ENCODE assay signal across 8 cellular contexts in the genomic region with DNA sequence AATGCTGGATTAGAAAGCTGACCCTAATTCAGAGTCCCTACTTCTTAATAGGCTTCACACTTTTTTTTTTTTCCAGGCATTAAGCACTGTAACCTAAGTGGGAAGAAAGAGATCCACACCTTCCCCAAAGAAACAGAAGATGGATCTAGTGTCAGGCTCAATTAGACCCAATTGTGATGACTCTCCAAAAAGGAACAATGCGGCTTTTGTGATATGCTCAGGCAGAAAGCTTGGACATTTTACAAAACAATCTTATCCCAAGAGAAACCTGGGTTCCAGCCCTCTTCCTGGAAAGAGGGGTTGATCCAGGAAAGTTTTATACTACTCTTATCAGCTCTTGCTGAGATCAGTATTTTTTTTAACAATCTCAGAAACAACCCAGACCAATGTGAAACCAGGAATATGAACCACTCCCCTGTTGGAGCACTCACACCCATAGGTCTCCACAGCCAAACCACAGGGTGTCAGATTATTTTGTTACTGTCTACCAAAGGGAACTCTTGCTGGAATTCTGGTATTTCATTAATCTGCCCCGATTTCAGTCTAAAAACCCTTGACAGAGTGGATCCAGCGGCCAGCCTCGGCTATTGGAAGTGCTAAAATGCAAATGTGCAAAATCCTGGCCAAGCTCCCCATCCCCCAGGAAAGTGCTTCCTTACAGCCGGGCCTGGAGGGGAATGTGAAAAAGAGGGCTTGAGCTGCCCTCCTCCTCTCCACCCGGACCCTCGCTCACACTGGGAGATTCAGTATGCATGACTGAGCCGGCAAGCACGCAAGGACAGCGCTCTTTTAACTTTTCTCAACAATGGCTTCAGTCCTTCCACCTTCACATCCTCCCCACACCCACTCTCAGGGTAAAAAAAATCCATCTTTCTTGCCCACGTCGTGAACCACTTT. TPM values are rescaled to one million over a fixed set of nuclear protein-coding genes. Genes with fewer than 3 reads are reported as not detected.
DNase-seq lines count a peak whose midpoint lies in the region; ATAC-seq and TF ChIP-seq lines count a peak whose summit lies in the region.

No MANE protein-coding gene starts in this region.

- no peaks in the 10 kb centered on the region for H3K27me3 ChIP-seq in HAP-1 (ENCODE audit: low read depth)

- H3K4me3 ChIP-seq in HAP-1 (peak overlapping the region; percentile 12), retinal pigment epithelial cell (ENCODE audit: low read length) (peak overlapping the region; percentile 43)

- intact Hi-C loops in left ventricle myocardium superior (cut with micrococcal nuclease): no loop called here

- no peaks in the 10 kb centered on the region for H3K27me3 Mint-ChIP-seq in activated naive CD4-positive, alpha-beta T cell treated with anti-CD3 and anti-CD28 coated beads, Interleukin-2, amount 50 U/mL, for 24 hours

- peak overlapping the region; percentile 88 for H3K4me3 Mint-ChIP-seq in activated naive CD4-positive, alpha-beta T cell treated with anti-CD3 and anti-CD28 coated beads, Interleukin-2, amount 50 U/mL, for 24 hours

- ATAC-seq in left ventricle myocardium superior (peak; percentile 40), HG03432 (IDR thresholded peaks at IDR 0.05; ENCODE audit: unreplicated experiment) (no peak)

- H3K36me3 ChIP-seq in HAP-1 (replicated peaks): no peaks in the 10 kb centered on the region

- DNase-seq in HAP-1 (ENCODE audit: low spot score in 2 of 2): peak; percentile 75 to 80
- DNase-seq in left ventricle myocardium superior: no peak
- DNase-seq in retinal pigment epithelial cell (ENCODE audit: low read depth): no peak
- no peak for DNase-seq in NCI-H774 (lab: John Stamatoyannopoulos, UW)
- DNase-seq in NCI-H2227 treated with DMSO at 0.1 percent for 48 hours (lab: John Stamatoyannopoulos, UW): no peak
- DNase-seq in NCI-H1092 treated with DMSO at 0.1 percent for 48 hours (lab: John Stamatoyannopoulos, UW): no peak

- no peaks in the 10 kb centered on the region for H3K9me3 ChIP-seq in HAP-1

- no peak for TF ChIP-seq CTCF in retinal pigment epithelial cell (conservative IDR thresholded peaks at IDR 0.05; ENCODE audit: low read depth, low read length)

- H3K4me1 ChIP-seq in HAP-1: peaks cover 53% of the 10 kb centered on the region

- in situ Hi-C loops in HAP-1 (cut with MboI; ENCODE audit: low sequenced_read_pairs): loop anchor here (25.0 kb wide), 2 partner anchors 653 to 1028 kb away; partner anchors contain the start of gene RAD52

- peaks cover 7% of the 10 kb centered on the region for H3K36me3 Mint-ChIP-seq in activated naive CD4-positive, alpha-beta T cell treated with anti-CD3 and anti-CD28 coated beads, Interleukin-2, amount 50 U/mL, for 24 hours

- peaks cover 69% of the 10 kb centered on the region for H3K4me1 Mint-ChIP-seq in activated naive CD4-positive, alpha-beta T cell treated with anti-CD3 and anti-CD28 coated beads, Interleukin-2, amount 50 U/mL, for 24 hours

- no peaks in the 10 kb centered on the region for H3K9me3 Mint-ChIP-seq in activated naive CD4-positive, alpha-beta T cell treated with anti-CD3 and anti-CD28 coated beads, Interleukin-2, amount 50 U/mL, for 24 hours

- peak overlapping the region; percentile 91 for H3K27ac Mint-ChIP-seq in activated naive CD4-positive, alpha-beta T cell treated with anti-CD3 and anti-CD28 coated beads, Interleukin-2, amount 50 U/mL, for 24 hours

RNA-seq across cellular contexts. Expression of gene FBXL14, which starts 4.0 kb away (rescaled TPM):
- total RNA-seq in left ventricle myocardium superior: 7.7 TPM

RNA-seq across cellular contexts. Expression of gene WNT5B, which starts 38.7 kb away (rescaled TPM):
- 2.4 TPM for total RNA-seq in left ventricle myocardium superior

Comparison
In these comparisons a context has a peak if more than half of its experiments do, and no peak if none do; other contexts are left out.
1. DNase-seq: peak in HAP-1 (2 of 2); none in left ventricle myocardium superior (single experiment), retinal pigment epithelial cell (single experiment), NCI-H774 (single experiment), NCI-H2227 treated with DMSO at 0.1 percent for 48 hours (single experiment) and NCI-H1092 treated with DMSO at 0.1 percent for 48 hours (single experiment).